Comparison of ENCODE assay signal across 9 cellular contexts in genomic region chr7:134557391-134557790, GRCh38. TPM values are rescaled to one million over a fixed set of nuclear protein-coding genes. Genes with fewer than 3 reads are reported as not detected.
"Had no signal": no experiment of that assay in that cellular context is flagged by ENCODE, and none has a peak within 500 bp of the region (broad histone marks: within the 10 kb centered on the region; RNA-seq: fewer than 3 reads in every experiment).

No MANE protein-coding gene starts in this region.

- ATAC-seq: HCT116, K562 had no signal

- DNase-seq: GM23248, GOT3, H7, HFFc6, IMR-90 had no signal

- H3K4me3 Mint-ChIP-seq: HFFc6 had no signal

- H3K36me3 ChIP-seq: HAP-1 had no signal

- H3K4me3 ChIP-seq: GM23248, HAP-1, K562 had no signal

- H3K4me1 ChIP-seq: HAP-1 had no signal

- H3K9me3 ChIP-seq: HAP-1 had no signal

- H3K27ac Mint-ChIP-seq: HFFc6 had no signal

- H3K27ac ChIP-seq: GM23248 had no signal

RNA-seq across cellular contexts. Expression of gene AKR1B15, which starts 8.5 kb away (rescaled TPM):
- total RNA-seq: GM23248, H7, HFFc6, HT-29, IMR-90, K562 had no signal
- polyA plus RNA-seq: GM23248, IMR-90, K562 had no signal

RNA-seq across cellular contexts. Expression of gene AKR1B10, which starts 30.0 kb away (rescaled TPM):
- total RNA-seq: GM23248, H7, K562 had no signal
- polyA plus RNA-seq: K562 had no signal
